Comparison of ENCODE assay signal across 1 cellular context in genomic region chr2:172442072-172442895, GRCh38.
A peak's percentile ranks its signal among the peaks of the same experiment; 100 is the strongest.
TF ChIP-seq lines count a peak whose summit lies in the region.

No MANE protein-coding gene starts in this region.

TF ChIP-seq in IMR-90, 13 proteins besides CTCF, POLR2A, EP300 and RAD21 (continued from another document):
- peak; percentile 70 for TF ChIP-seq MXI1 (IDR thresholded peaks at IDR 0.05; ENCODE audit: borderline replicate concordance, low read depth, low read length)
- TF ChIP-seq BHLHE40 (IDR thresholded peaks at IDR 0.05; ENCODE audit: low read depth, low read length) = peak; percentile 53; the same call in 1 of the 2 replicates
- TF ChIP-seq SMC3 (IDR thresholded peaks at IDR 0.05; ENCODE audit: low read depth, low read length) = no peak
- TF ChIP-seq NFE2L2 (IDR thresholded peaks at IDR 0.05; ENCODE audit: low read depth, low read length) = no peak
